Comparison of ENCODE assay signal across 8 cellular contexts in genomic region chrX:104909694-104910093, GRCh38.
DNase-seq lines count a peak whose midpoint lies in the region; ATAC-seq and TF ChIP-seq lines count a peak whose summit lies in the region.
"Not testable (repeated sequence)": the region's sequence is repeated elsewhere in the genome, so short reads cannot be mapped to it uniquely, and the experiment has no call there.

No MANE protein-coding gene starts in this region.

- H3K4me3 Mint-ChIP-seq in activated CD8-positive, alpha-beta T cell treated with anti-CD3 and anti-CD28 coated beads, Interleukin-2, amount 10 ng/mL, durations not matched to agents 7 days and 5 days: peak overlapping the region; percentile 66
- H3K4me3 Mint-ChIP-seq in activated naive CD8-positive, alpha-beta T cell treated with anti-CD3 and anti-CD28 coated beads, Interleukin-2, amount 50 U/mL, for 24 hours: peak overlapping the region; percentile 68
- H3K4me3 Mint-ChIP-seq in nephron progenitor cell: peak overlapping the region; percentile 83

- POLR2A ChIA-PET in activated CD8-positive, alpha-beta T cell treated with anti-CD3 and anti-CD28 coated beads, Interleukin-2, amount 10 ng/mL, durations not matched to agents 7 days and 5 days (lab: Charles Lee): not testable (repeated sequence)

- peak overlapping the region; percentile 64 for H3K4me3 ChIP-seq in NT2/D1 (ENCODE audit: insufficient read length, low read depth)
- H3K4me3 ChIP-seq in epithelial cell of esophagus (ENCODE audit: low read length): peak overlapping the region; percentile 32

- not testable (repeated sequence) for H3K36me3 Mint-ChIP-seq in activated CD8-positive, alpha-beta T cell treated with anti-CD3 and anti-CD28 coated beads, Interleukin-2, amount 10 ng/mL, durations not matched to agents 7 days and 5 days (ENCODE audit: low read depth); activated naive CD8-positive, alpha-beta T cell treated with anti-CD3 and anti-CD28 coated beads, Interleukin-2, amount 50 U/mL, for 24 hours (ENCODE audit: low read depth); nephron progenitor cell (ENCODE audit: low read depth)

- H3K9ac ChIP-seq in NT2/D1 (ENCODE audit: insufficient read length, low read depth): peak overlapping the region; percentile 70

- not testable (repeated sequence) for H3K27me3 ChIP-seq in NT2/D1 (ENCODE audit: insufficient read depth, insufficient read length)

- H3K4me1 Mint-ChIP-seq in activated CD8-positive, alpha-beta T cell treated with anti-CD3 and anti-CD28 coated beads, Interleukin-2, amount 10 ng/mL, durations not matched to agents 7 days and 5 days (ENCODE audit: low read depth); activated naive CD8-positive, alpha-beta T cell treated with anti-CD3 and anti-CD28 coated beads, Interleukin-2, amount 50 U/mL, for 24 hours; nephron progenitor cell: not testable (repeated sequence)

- not testable (repeated sequence) for TF ChIP-seq CTCF in epithelial cell of esophagus (IDR thresholded peaks at IDR 0.05; ENCODE audit: insufficient read depth, low read depth, low read length, missing control alignments); nephron progenitor cell (IDR thresholded peaks at IDR 0.05)

- not testable (repeated sequence) for H3K27me3 Mint-ChIP-seq in activated CD8-positive, alpha-beta T cell treated with anti-CD3 and anti-CD28 coated beads, Interleukin-2, amount 10 ng/mL, durations not matched to agents 7 days and 5 days (ENCODE audit: low read depth); activated naive CD8-positive, alpha-beta T cell treated with anti-CD3 and anti-CD28 coated beads, Interleukin-2, amount 50 U/mL, for 24 hours; nephron progenitor cell (ENCODE audit: low read depth, poor library complexity)

- CTCF ChIA-PET in activated CD8-positive, alpha-beta T cell treated with anti-CD3 and anti-CD28 coated beads, Interleukin-2, amount 10 ng/mL, durations not matched to agents 7 days and 5 days (lab: Charles Lee): interaction anchor here (0.8 to 0.9 kb wide), 2 partner anchors 13 to 45 kb away, joined by 3 read pairs; no protein-coding TSS in a partner anchor

- not testable (repeated sequence) for ATAC-seq in activated CD8-positive, alpha-beta T cell treated with anti-CD3 and anti-CD28 coated beads, Interleukin-2, amount 10 ng/mL, durations not matched to agents 7 days and 5 days; activated naive CD8-positive, alpha-beta T cell treated with anti-CD3 and anti-CD28 coated beads, Interleukin-2, amount 50 U/mL, for 24 hours

- not testable (repeated sequence) for H3K36me3 ChIP-seq in NT2/D1 (ENCODE audit: insufficient read depth, insufficient read length, low read length)

- H3K9me3 Mint-ChIP-seq in activated CD8-positive, alpha-beta T cell treated with anti-CD3 and anti-CD28 coated beads, Interleukin-2, amount 10 ng/mL, durations not matched to agents 7 days and 5 days (ENCODE audit: insufficient read depth); activated naive CD8-positive, alpha-beta T cell treated with anti-CD3 and anti-CD28 coated beads, Interleukin-2, amount 50 U/mL, for 24 hours: not testable (repeated sequence)
- peaks cover 32% of the 10 kb centered on the region for H3K9me3 Mint-ChIP-seq in nephron progenitor cell

- DNase-seq in DMS53 (lab: John Stamatoyannopoulos, UW) (peak; percentile 11), NT2/D1 (ENCODE audit: low read depth, low spot score) (peak; percentile 5), left kidney (ENCODE audit: low read depth, low spot score) (peak; percentile 16), nephron progenitor cell (peak; percentile 22)
- DNase-seq in activated CD8-positive, alpha-beta T cell treated with anti-CD3 and anti-CD28 coated beads, Interleukin-2, amount 10 ng/mL, durations not matched to agents 7 days and 5 days: peak; percentile 39
- DNase-seq in activated naive CD8-positive, alpha-beta T cell treated with anti-CD3 and anti-CD28 coated beads, Interleukin-2, amount 50 U/mL, for 24 hours: peak; percentile 3
- DNase-seq in epithelial cell of esophagus (ENCODE audit: low read depth): not testable (repeated sequence)
- DNase-seq in stimulated activated naive CD4-positive, alpha-beta T cell (lab: John Stamatoyannopoulos, UW): peak in 4 of 6 experiments; percentile 2 to 43 (median 17)

- H3K9me3 ChIP-seq in NT2/D1 (ENCODE audit: insufficient read depth, low read length): not testable (repeated sequence)

- H3K4me1 ChIP-seq in NT2/D1 (ENCODE audit: insufficient read depth, insufficient read length): not testable (repeated sequence)

- H3K27ac Mint-ChIP-seq in activated CD8-positive, alpha-beta T cell treated with anti-CD3 and anti-CD28 coated beads, Interleukin-2, amount 10 ng/mL, durations not matched to agents 7 days and 5 days: peak overlapping the region; percentile 60
- not testable (repeated sequence) for H3K27ac Mint-ChIP-seq in activated naive CD8-positive, alpha-beta T cell treated with anti-CD3 and anti-CD28 coated beads, Interleukin-2, amount 50 U/mL, for 24 hours; nephron progenitor cell
